12 cellular contexts compared by ENCODE assay signal in the genomic region with DNA sequence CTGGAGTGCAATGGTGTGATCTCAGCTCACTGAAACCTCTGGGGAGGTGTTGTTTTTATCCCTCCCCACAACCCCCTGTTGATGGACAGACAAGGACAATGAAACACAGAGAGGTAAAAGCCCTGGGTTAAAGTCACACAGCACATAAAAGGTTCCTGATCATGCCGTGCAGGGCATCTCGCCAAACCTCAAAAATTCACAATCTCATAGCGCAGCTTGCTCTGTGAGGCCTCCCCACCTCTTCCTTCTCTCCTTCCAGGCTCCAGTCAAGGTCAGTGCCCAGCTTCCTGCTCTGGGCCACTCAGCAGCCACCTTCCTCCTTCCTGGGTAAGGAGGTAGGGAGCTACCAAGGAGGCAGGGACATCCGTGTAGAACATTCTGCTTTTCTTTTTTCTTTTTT. TPM values are rescaled to one million over a fixed set of nuclear protein-coding genes. Genes with fewer than 3 reads are reported as not detected.
DNase-seq lines count a peak whose midpoint lies in the region; TF ChIP-seq lines count a peak whose summit lies in the region.
"Had no signal": no experiment of that assay in that cellular context is flagged by ENCODE, and none has a peak within 500 bp of the region (broad histone marks: within the 10 kb centered on the region; RNA-seq: fewer than 3 reads in every experiment).

No MANE protein-coding gene starts in this region.

- H3K36me3 Mint-ChIP-seq in endothelial cell (ENCODE audit: low read depth, unreplicated experiment), result peaks cover 8% of the 10 kb centered on the region
- peaks cover 13% of the 10 kb centered on the region for H3K36me3 Mint-ChIP-seq in activated CD4-positive, alpha-beta memory T cell treated with anti-CD3 and anti-CD28 coated beads for 36 hours

- H3K18ac ChIP-seq in trophoblast cell (ENCODE audit: low read length), result no peak overlapping the region

- H3K4me1 Mint-ChIP-seq in endothelial cell (ENCODE audit: unreplicated experiment), result peaks cover 13% of the 10 kb centered on the region
- H3K4me1 Mint-ChIP-seq in activated CD4-positive, alpha-beta memory T cell treated with anti-CD3 and anti-CD28 coated beads for 36 hours (ENCODE audit: low read depth), result peaks cover 9% of the 10 kb centered on the region

- peak; percentile 54 for DNase-seq in GM23248
- no peak for DNase-seq in RWPE1 (ENCODE audit: low spot score)
- DNase-seq in endothelial cell (ENCODE audit: low spot score), result no peak
- DNase-seq in effector CD8-positive, alpha-beta T cell (lab: John Stamatoyannopoulos, UW), result no peak
- DNase-seq in activated CD4-positive, alpha-beta memory T cell treated with anti-CD3 and anti-CD28 coated beads for 36 hours, result no peak
- no peak for DNase-seq in adrenal gland
- DNase-seq in trophoblast cell, result no peak
- DNase-seq: NCI-H2107, T-cell had no signal

- no peak overlapping the region for H3K4me3 ChIP-seq in GM23248
- peak overlapping the region; percentile 27 for H3K4me3 ChIP-seq in rectal smooth muscle tissue (ENCODE audit: low read length)
- no peak overlapping the region for H3K4me3 ChIP-seq in adrenal gland
- no peak overlapping the region for H3K4me3 ChIP-seq in trophoblast cell (ENCODE audit: low read depth, low read length)

- in situ Hi-C loops in GM23248 (cut with MboI), result no loop called here

- no peak overlapping the region for H2AK5ac ChIP-seq in trophoblast cell (ENCODE audit: low read length)

- no peaks in the 10 kb centered on the region for H3K79me1 ChIP-seq in trophoblast cell (ENCODE audit: low read length)

- peak overlapping the region; percentile 62 for H3K4me3 Mint-ChIP-seq in endothelial cell (ENCODE audit: unreplicated experiment)
- H3K4me3 Mint-ChIP-seq in activated CD4-positive, alpha-beta memory T cell treated with anti-CD3 and anti-CD28 coated beads for 36 hours, result no peak overlapping the region

- no peak overlapping the region for H2BK120ac ChIP-seq in trophoblast cell (ENCODE audit: insufficient read depth, low read length, poor library complexity)

- H2BK5ac ChIP-seq in trophoblast cell (ENCODE audit: low read depth, low read length, poor library complexity), result no peak overlapping the region

- no peak overlapping the region for H2BK12ac ChIP-seq in trophoblast cell (ENCODE audit: low read length)

- H4K20me1 ChIP-seq in GM23248 (ENCODE audit: insufficient read depth), result no peaks in the 10 kb centered on the region

- no peaks in the 10 kb centered on the region for H3K9me3 Mint-ChIP-seq in endothelial cell (ENCODE audit: unreplicated experiment)
- no peaks in the 10 kb centered on the region for H3K9me3 Mint-ChIP-seq in activated CD4-positive, alpha-beta memory T cell treated with anti-CD3 and anti-CD28 coated beads for 36 hours
- H3K9me3 Mint-ChIP-seq: activated T-helper 2 cell treated with anti-CD3 and anti-CD28 coated beads, Interferon-gamma antibody, Interleukin-2, Interleukin-4, amounts not matched to agents 10 μg/mL and 5 μg/mL and 100 μg/mL, durations not matched to agents 14 hours and 24 hours and 36 hours; T-cell had no signal

- H3K9me3 ChIP-seq in GM23248 (ENCODE audit: low read depth), result no peaks in the 10 kb centered on the region
- no peaks in the 10 kb centered on the region for H3K9me3 ChIP-seq in adrenal gland (replicated peaks in 1 of 3)
- H3K9me3 ChIP-seq in trophoblast cell (ENCODE audit: insufficient read depth, low read depth, low read length), result no peaks in the 10 kb centered on the region

- POLR2A ChIA-PET in RWPE1 (lab: Yijun Ruan, JAX; ENCODE audit: low non-redundant PET), result no interaction called here
- POLR2A ChIA-PET in activated CD4-positive, alpha-beta memory T cell treated with anti-CD3 and anti-CD28 coated beads for 36 hours (lab: Charles Lee), result no interaction called here

- 40 to 54% methylated on average over 4 of the region's 4 CpGs for WGBS in GM23248 (ENCODE audit: low coverage in 1 of 2, low lambda C conversion rate in 2 of 2, missing lambda C conversion rate in 2 of 2), 2 experiments
- WGBS in adrenal gland, 4 donors, result 34 to 53% (median 46%) methylated on average over 4 of the region's 4 CpGs
- WGBS in trophoblast cell (ENCODE audit: extremely low coverage, insufficient coverage, insufficient read length), result no CpG with 5 or more reads among the region's 4 CpGs

- H3K4me1 ChIP-seq in GM23248 (ENCODE audit: insufficient read depth) (peaks cover 12% of the 10 kb centered on the region; the same call in 1 of the 2 replicates), rectal smooth muscle tissue (ENCODE audit: control insufficient read depth, insufficient read depth, low read length) (no peaks in the 10 kb centered on the region), adrenal gland (replicated peaks in 1 of 2) (no peaks in the 10 kb centered on the region), trophoblast cell (ENCODE audit: control insufficient read depth in 1 of 2, insufficient read depth in 2 of 2, low read length in 2 of 2) (peaks cover 10 to 11% of the 10 kb centered on the region in 2 experiments)

- no peak for TF ChIP-seq POLR2A in adrenal gland (IDR thresholded peaks at IDR 0.05)

- H2AFZ ChIP-seq in GM23248, result no peak overlapping the region
- H2AFZ ChIP-seq in trophoblast cell (ENCODE audit: insufficient read depth, low read length, poor library complexity), result no peak overlapping the region

- no peaks in the 10 kb centered on the region for H3K36me3 ChIP-seq in GM23248 (ENCODE audit: low read depth)
- no peaks in the 10 kb centered on the region for H3K36me3 ChIP-seq in rectal smooth muscle tissue (ENCODE audit: control insufficient read depth, insufficient read depth, low read length)
- no peaks in the 10 kb centered on the region for H3K36me3 ChIP-seq in adrenal gland (replicated peaks in 1 of 2)
- peaks cover 0 to 3% of the 10 kb centered on the region in 2 experiments for H3K36me3 ChIP-seq in trophoblast cell (ENCODE audit: control insufficient read depth in 1 of 2, insufficient read depth in 2 of 2, low read length in 2 of 2)

- intact Hi-C loops in activated CD4-positive, alpha-beta memory T cell treated with anti-CD3 and anti-CD28 coated beads for 36 hours (cut with micrococcal nuclease), result no loop called here
- intact Hi-C loops in adrenal gland (cut with DNase I), result no loop called here

- no peak overlapping the region for H3K23ac ChIP-seq in trophoblast cell (ENCODE audit: low read length)

- no peak overlapping the region for H4K12ac ChIP-seq in trophoblast cell (ENCODE audit: low read depth, low read length)

- TF ChIP-seq CTCF in RWPE1 (conservative IDR thresholded peaks at IDR 0.05; ENCODE audit: low read depth) (no peak), endothelial cell (IDR thresholded peaks at IDR 0.05; ENCODE audit: unreplicated experiment) (no peak), adrenal gland (IDR thresholded peaks at IDR 0.05) (no peak)

- H3K79me2 ChIP-seq in GM23248 (ENCODE audit: insufficient read depth) (no peaks in the 10 kb centered on the region), trophoblast cell (ENCODE audit: control insufficient read depth, insufficient read depth, low read length, poor library complexity) (no peaks in the 10 kb centered on the region)

- no peak overlapping the region for H3K27ac ChIP-seq in GM23248
- H3K27ac ChIP-seq in RWPE1, result peak overlapping the region; percentile 66
- no peak overlapping the region for H3K27ac ChIP-seq in rectal smooth muscle tissue (ENCODE audit: low read depth, low read length)
- no peak overlapping the region for H3K27ac ChIP-seq in adrenal gland
- H3K27ac ChIP-seq in trophoblast cell (ENCODE audit: low read depth, low read length), result no peak overlapping the region

- CTCF ChIA-PET in RWPE1 (lab: Yijun Ruan, JAX), result interaction anchor here (0.6 kb wide), 1 partner anchor 41 kb away, joined by 3 read pairs; no protein-coding TSS in a partner anchor
- CTCF ChIA-PET in activated CD4-positive, alpha-beta memory T cell treated with anti-CD3 and anti-CD28 coated beads for 36 hours (lab: Charles Lee), result no interaction called here

- H3K27me3 Mint-ChIP-seq in endothelial cell (ENCODE audit: unreplicated experiment), result peaks cover 8% of the 10 kb centered on the region
- H3K27me3 Mint-ChIP-seq in activated CD4-positive, alpha-beta memory T cell treated with anti-CD3 and anti-CD28 coated beads for 36 hours, result peaks cover 9% of the 10 kb centered on the region

- no peak overlapping the region for H4K8ac ChIP-seq in trophoblast cell (ENCODE audit: low read depth, low read length)

- H3K4me2 ChIP-seq in GM23248 (ENCODE audit: unreplicated experiment), result no peak overlapping the region
- no peak overlapping the region for H3K4me2 ChIP-seq in trophoblast cell (ENCODE audit: low read length)

- H3K27me3 ChIP-seq in GM23248 (replicated peaks; ENCODE audit: insufficient read depth) (peaks cover 8% of the 10 kb centered on the region; the same call in 1 of the 2 replicates), rectal smooth muscle tissue (ENCODE audit: control insufficient read depth, insufficient read depth, low read length) (peaks cover 11% of the 10 kb centered on the region), adrenal gland (no peaks in the 10 kb centered on the region), trophoblast cell (ENCODE audit: insufficient read depth, low read length) (no peaks in the 10 kb centered on the region)

- H3K9me2 ChIP-seq in GM23248 (ENCODE audit: insufficient read depth), result no peaks in the 10 kb centered on the region

- no peak overlapping the region for H3K4ac ChIP-seq in trophoblast cell (ENCODE audit: low read depth, low read length)

- H3K9ac ChIP-seq in GM23248 (no peak overlapping the region), rectal smooth muscle tissue (ENCODE audit: low read length) (no peak overlapping the region), trophoblast cell (ENCODE audit: low read length) (no peak overlapping the region)

- peak overlapping the region; percentile 30 for H3K27ac Mint-ChIP-seq in endothelial cell (ENCODE audit: unreplicated experiment)
- no peak overlapping the region for H3K27ac Mint-ChIP-seq in activated CD4-positive, alpha-beta memory T cell treated with anti-CD3 and anti-CD28 coated beads for 36 hours
- H3K27ac Mint-ChIP-seq: activated T-helper 2 cell treated with anti-CD3 and anti-CD28 coated beads, Interferon-gamma antibody, Interleukin-2, Interleukin-4, amounts not matched to agents 10 μg/mL and 5 μg/mL and 100 μg/mL, durations not matched to agents 14 hours and 24 hours and 36 hours; T-cell had no signal

- no peak overlapping the region for H4K91ac ChIP-seq in trophoblast cell (ENCODE audit: low read depth, low read length)

- H3F3A ChIP-seq in GM23248 (ENCODE audit: insufficient read depth), result peaks cover 5% of the 10 kb centered on the region; the same call in 1 of the 2 replicates

- H3K14ac ChIP-seq in trophoblast cell (ENCODE audit: low read length), result no peak overlapping the region

RNA-seq across cellular contexts. Expression of a gene that starts 2.3 kb away (rescaled TPM):
- total RNA-seq in GM23248 (2014; rRNA removed; shearing (Covaris generic)), result not detected in 2 replicates
- polyA plus RNA-seq in GM23248 (2016; fragmentation: Nextera tagmentation; extraction: Ambion mirVana), result 0.24 and 0.25 TPM in 2 replicates
- total RNA-seq in endothelial cell (ENCODE audit: unreplicated experiment), result 1.5 TPM
- not detected for total RNA-seq in activated CD4-positive, alpha-beta memory T cell treated with anti-CD3 and anti-CD28 coated beads for 36 hours
- not detected for total RNA-seq in adrenal gland
- polyA plus RNA-seq in adrenal gland, result under 1 TPM in 2 of 3 donors, not detected in 1; 0.03 to 0.24 TPM
- polyA plus RNA-seq in trophoblast cell (2013), result not detected in 2 replicates
- total RNA-seq: activated T-helper 2 cell treated with anti-CD3 and anti-CD28 coated beads, Interferon-gamma antibody, Interleukin-2, Interleukin-4, amounts not matched to agents 10 μg/mL and 5 μg/mL and 100 μg/mL, durations not matched to agents 14 hours and 24 hours and 36 hours had no signal

RNA-seq across cellular contexts. Expression of a gene that starts 21.5 kb away (rescaled TPM):
- total RNA-seq in GM23248 (2014; rRNA removed; shearing (Covaris generic)), result 0.22 TPM in 1 of 2 replicates, not detected in the other
- polyA plus RNA-seq in GM23248 (2016; fragmentation: Nextera tagmentation; extraction: Ambion mirVana), result 2.7 and 3.1 TPM in 2 replicates
- total RNA-seq in endothelial cell (ENCODE audit: unreplicated experiment), result 1.5 TPM
- total RNA-seq in activated CD4-positive, alpha-beta memory T cell treated with anti-CD3 and anti-CD28 coated beads for 36 hours, result under 1 TPM; 0.76 to 0.85 TPM
- 10 to 100 TPM in 7 of 8 donors, 1 to 10 TPM in 1; 9.4 to 45.9 (median 26.4) TPM for total RNA-seq in adrenal gland
- 10 to 100 TPM in 2 of 3 donors, 1 to 10 TPM in 1; 8.9 to 57.9 (median 31.9) TPM for polyA plus RNA-seq in adrenal gland
- 0.82 and 0.86 TPM in 2 replicates for polyA plus RNA-seq in trophoblast cell (2013)

RNA-seq across cellular contexts. Expression of a gene that starts 25.2 kb away (rescaled TPM):
- total RNA-seq in GM23248 (2014; rRNA removed; shearing (Covaris generic)), result 0.32 TPM in 1 of 2 replicates, not detected in the other
- polyA plus RNA-seq in GM23248 (2016; fragmentation: Nextera tagmentation; extraction: Ambion mirVana) (not detected in 2 replicates), adrenal gland (1 to 10 TPM in 2 of 3 donors, under 1 TPM in 1; 0.11 to 2.4 (median 1.1) TPM)
- total RNA-seq in endothelial cell (ENCODE audit: unreplicated experiment) (0.21 TPM), adrenal gland (1 to 10 TPM in 1 of 8 donors, under 1 TPM in 4, not detected in 3; 0.36 to 2.4 (median 0.42) TPM)
- total RNA-seq in activated CD4-positive, alpha-beta memory T cell treated with anti-CD3 and anti-CD28 coated beads for 36 hours, result under 1 TPM; 0.70 to 0.74 TPM
- polyA plus RNA-seq in trophoblast cell (2013), result 0.11 and 0.19 TPM in 2 replicates
- total RNA-seq: temporal lobe had no signal

RNA-seq across cellular contexts. Expression of a gene that starts 42.4 kb away (rescaled TPM):
- not detected in 2 replicates for total RNA-seq in GM23248 (2014; rRNA removed; shearing (Covaris generic))
- polyA plus RNA-seq in GM23248 (2016; fragmentation: Nextera tagmentation; extraction: Ambion mirVana), result 0.09 and 0.44 TPM in 2 replicates
- total RNA-seq in endothelial cell (ENCODE audit: unreplicated experiment), result 192 TPM
- under 1 TPM; 0.19 TPM for total RNA-seq in activated CD4-positive, alpha-beta memory T cell treated with anti-CD3 and anti-CD28 coated beads for 36 hours
- total RNA-seq in adrenal gland, result 10 to 100 TPM; 13.3 to 23.1 (median 16.7) TPM
- polyA plus RNA-seq in adrenal gland, result 10 to 100 TPM in 2 of 3 donors, 1 to 10 TPM in 1; 5.1 to 38.9 (median 34.6) TPM
- polyA plus RNA-seq in trophoblast cell (2013), result 0.53 and 0.64 TPM in 2 replicates

RNA-seq across cellular contexts. Expression of a gene that starts 48.7 kb away (rescaled TPM):
- not detected in 2 replicates for total RNA-seq in GM23248 (2014; rRNA removed; shearing (Covaris generic))
- polyA plus RNA-seq in GM23248 (2016; fragmentation: Nextera tagmentation; extraction: Ambion mirVana), result not detected in 2 replicates
- total RNA-seq in endothelial cell (ENCODE audit: unreplicated experiment), result 3.3 TPM
- total RNA-seq in activated CD4-positive, alpha-beta memory T cell treated with anti-CD3 and anti-CD28 coated beads for 36 hours, result not detected
- 1 to 10 TPM in 3 of 8 donors, under 1 TPM in 2, not detected in 3; 0.70 to 2.9 (median 1.8) TPM for total RNA-seq in adrenal gland
- polyA plus RNA-seq in adrenal gland, result 1 to 10 TPM in 2 of 3 donors, under 1 TPM in 1; 0.59 to 1.2 (median 1.2) TPM
- polyA plus RNA-seq in trophoblast cell (2013), result 0.08 and 0.10 TPM in 2 replicates
- total RNA-seq: T-cell, temporal lobe had no signal
